Comparison of ENCODE assay signal across 1 cellular context in the genomic region with DNA sequence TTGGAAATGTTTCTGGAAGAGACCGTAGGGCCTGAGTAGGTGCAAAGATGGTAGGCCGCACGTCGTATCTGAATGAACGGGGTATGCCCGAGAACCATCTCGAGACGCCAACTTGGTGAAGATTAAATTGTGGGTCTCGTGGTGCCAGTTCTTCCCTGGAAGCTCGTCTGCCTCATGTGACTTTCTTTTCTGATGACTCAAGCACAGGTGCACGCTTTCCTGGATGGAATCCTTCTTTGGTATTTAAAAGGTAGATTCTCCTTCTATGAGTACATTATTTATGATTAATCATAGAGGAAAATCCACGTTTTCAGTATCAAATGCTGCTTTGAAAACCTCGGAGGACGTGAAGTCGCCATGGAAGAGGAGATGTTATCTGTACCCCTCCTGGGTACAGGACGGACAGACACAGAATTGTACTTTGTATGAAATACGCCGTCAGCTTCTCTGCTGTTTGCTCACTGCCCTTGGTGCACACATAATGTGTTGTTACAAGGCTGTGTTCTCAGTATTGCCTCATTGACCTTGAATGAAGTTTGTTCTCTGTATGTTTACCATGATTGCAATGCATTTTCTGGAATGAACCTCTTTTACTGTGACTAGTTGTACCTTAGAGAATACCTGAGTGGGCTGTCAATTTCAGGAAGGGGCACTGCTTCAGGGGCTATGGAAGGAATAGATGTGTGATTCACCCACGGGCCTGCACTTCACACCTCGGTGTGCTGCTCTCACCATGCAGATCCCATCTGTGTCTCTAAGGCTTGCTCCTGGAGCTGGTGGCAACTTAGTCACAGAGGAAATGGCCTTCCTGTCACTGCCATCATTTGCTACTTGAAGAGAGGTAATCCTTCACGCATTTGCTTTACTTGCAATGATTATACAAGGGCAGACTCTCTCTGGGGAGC.
TF ChIP-seq lines count a peak whose summit lies in the region.

No MANE protein-coding gene starts in this region.

TF ChIP-seq in HepG2, 621 proteins besides CTCF, POLR2A, EP300 and RAD21 (continued from another document and continues in another):
- no peak for TF ChIP-seq ZNF513 (CRISPR knock-in tag; conservative IDR thresholded peaks at IDR 0.05)
- no peak for TF ChIP-seq ZNF253 (CRISPR knock-in tag; IDR thresholded peaks at IDR 0.05; ENCODE audit: borderline replicate concordance)
- TF ChIP-seq ARNT (IDR thresholded peaks at IDR 0.05), result no peak
- TF ChIP-seq ZNF556 (CRISPR knock-in tag; IDR thresholded peaks at IDR 0.05; ENCODE audit: borderline replicate concordance), result no peak
- no peak for TF ChIP-seq TEF (CRISPR knock-in tag; IDR thresholded peaks at IDR 0.05)
- TF ChIP-seq ZNF773 (CRISPR knock-in tag; IDR thresholded peaks at IDR 0.05; ENCODE audit: borderline replicate concordance), result no peak
- peak; percentile 43 for TF ChIP-seq JARID2 (CRISPR knock-in tag; IDR thresholded peaks at IDR 0.05; ENCODE audit: insufficient replicate concordance)
- peak; percentile 21; the same call in 1 of the 2 replicates for TF ChIP-seq SIX1 (CRISPR knock-in tag; IDR thresholded peaks at IDR 0.05; ENCODE audit: borderline replicate concordance)
- no peak for TF ChIP-seq ZNF83 (CRISPR knock-in tag; IDR thresholded peaks at IDR 0.05; ENCODE audit: borderline replicate concordance)
- no peak for TF ChIP-seq ZNF350 (CRISPR knock-in tag; IDR thresholded peaks at IDR 0.05; ENCODE audit: borderline replicate concordance, low read depth)
- no peak for TF ChIP-seq ZNF629 (CRISPR knock-in tag; conservative IDR thresholded peaks at IDR 0.05)
- TF ChIP-seq, protein P1, sequence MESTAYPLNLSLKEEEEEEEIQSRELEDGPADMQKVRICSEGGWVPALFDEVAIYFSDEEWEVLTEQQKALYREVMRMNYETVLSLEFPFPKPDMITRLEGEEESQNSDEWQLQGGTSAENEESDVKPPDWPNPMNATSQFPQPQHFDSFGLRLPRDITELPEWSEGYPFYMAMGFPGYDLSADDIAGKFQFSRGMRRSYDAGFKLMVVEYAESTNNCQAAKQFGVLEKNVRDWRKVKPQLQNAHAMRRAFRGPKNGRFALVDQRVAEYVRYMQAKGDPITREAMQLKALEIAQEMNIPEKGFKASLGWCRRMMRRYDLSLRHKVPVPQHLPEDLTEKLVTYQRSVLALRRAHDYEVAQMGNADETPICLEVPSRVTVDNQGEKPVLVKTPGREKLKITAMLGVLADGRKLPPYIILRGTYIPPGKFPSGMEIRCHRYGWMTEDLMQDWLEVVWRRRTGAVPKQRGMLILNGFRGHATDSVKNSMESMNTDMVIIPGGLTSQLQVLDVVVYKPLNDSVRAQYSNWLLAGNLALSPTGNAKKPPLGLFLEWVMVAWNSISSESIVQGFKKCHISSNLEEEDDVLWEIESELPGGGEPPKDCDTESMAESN (CRISPR knock-in tag; conservative IDR thresholded peaks at IDR 0.05), result no peak
- TF ChIP-seq SIX4 (CRISPR knock-in tag; IDR thresholded peaks at IDR 0.05), result 0 out of 2 replicates have a peak, but pooled peaks have one; percentile 15
- TF ChIP-seq ZNF296 (CRISPR knock-in tag; conservative IDR thresholded peaks at IDR 0.05), result no peak
- TF ChIP-seq, protein P2, sequence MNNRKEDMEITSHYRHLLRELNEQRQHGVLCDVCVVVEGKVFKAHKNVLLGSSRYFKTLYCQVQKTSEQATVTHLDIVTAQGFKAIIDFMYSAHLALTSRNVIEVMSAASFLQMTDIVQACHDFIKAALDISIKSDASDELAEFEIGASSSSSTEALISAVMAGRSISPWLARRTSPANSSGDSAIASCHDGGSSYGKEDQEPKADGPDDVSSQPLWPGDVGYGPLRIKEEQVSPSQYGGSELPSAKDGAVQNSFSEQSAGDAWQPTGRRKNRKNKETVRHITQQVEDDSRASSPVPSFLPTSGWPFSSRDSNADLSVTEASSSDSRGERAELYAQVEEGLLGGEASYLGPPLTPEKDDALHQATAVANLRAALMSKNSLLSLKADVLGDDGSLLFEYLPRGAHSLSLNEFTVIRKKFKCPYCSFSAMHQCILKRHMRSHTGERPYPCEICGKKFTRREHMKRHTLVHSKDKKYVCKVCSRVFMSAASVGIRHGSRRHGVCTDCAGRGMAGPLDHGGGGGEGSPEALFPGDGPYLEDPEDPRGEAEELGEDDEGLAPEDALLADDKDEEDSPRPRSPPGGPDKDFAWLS (CRISPR knock-in tag; IDR thresholded peaks at IDR 0.05; ENCODE audit: borderline replicate concordance), result no peak
- no peak for TF ChIP-seq PHF21A (CRISPR knock-in tag; IDR thresholded peaks at IDR 0.05)
- no peak for TF ChIP-seq HNRNPUL1 (IDR thresholded peaks at IDR 0.05; ENCODE audit: low read depth, low read length)
- peak; percentile 14; the same call in 1 of the 2 replicates for TF ChIP-seq ARNT2 (CRISPR knock-in tag; IDR thresholded peaks at IDR 0.05; ENCODE audit: low read depth)
- no peak for TF ChIP-seq RARG (CRISPR knock-in tag; IDR thresholded peaks at IDR 0.05; ENCODE audit: low read depth)
- no peak for TF ChIP-seq TGIF2 (CRISPR knock-in tag; IDR thresholded peaks at IDR 0.05)
- TF ChIP-seq ERF (CRISPR knock-in tag; IDR thresholded peaks at IDR 0.05), result peak; percentile 68; the same call in 1 of the 2 replicates
- TF ChIP-seq ZNF207 (IDR thresholded peaks at IDR 0.05; ENCODE audit: borderline replicate concordance), result no peak
- TF ChIP-seq, protein P3, sequence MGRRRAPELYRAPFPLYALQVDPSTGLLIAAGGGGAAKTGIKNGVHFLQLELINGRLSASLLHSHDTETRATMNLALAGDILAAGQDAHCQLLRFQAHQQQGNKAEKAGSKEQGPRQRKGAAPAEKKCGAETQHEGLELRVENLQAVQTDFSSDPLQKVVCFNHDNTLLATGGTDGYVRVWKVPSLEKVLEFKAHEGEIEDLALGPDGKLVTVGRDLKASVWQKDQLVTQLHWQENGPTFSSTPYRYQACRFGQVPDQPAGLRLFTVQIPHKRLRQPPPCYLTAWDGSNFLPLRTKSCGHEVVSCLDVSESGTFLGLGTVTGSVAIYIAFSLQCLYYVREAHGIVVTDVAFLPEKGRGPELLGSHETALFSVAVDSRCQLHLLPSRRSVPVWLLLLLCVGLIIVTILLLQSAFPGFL (CRISPR knock-in tag; IDR thresholded peaks at IDR 0.05), result no peak
- TF ChIP-seq SRY (CRISPR knock-in tag; IDR thresholded peaks at IDR 0.05), result no peak
- peak; percentile 95 for TF ChIP-seq FOXO1 (CRISPR knock-in tag; IDR thresholded peaks at IDR 0.05)
- TF ChIP-seq ZNF431 (CRISPR knock-in tag; IDR thresholded peaks at IDR 0.05; ENCODE audit: borderline replicate concordance, low read depth), result no peak; the same call in 1 of the 2 replicates
- TF ChIP-seq ZKSCAN1 (IDR thresholded peaks at IDR 0.05; ENCODE audit: low read length), result no peak
- TF ChIP-seq MIER3 (CRISPR knock-in tag; IDR thresholded peaks at IDR 0.05; ENCODE audit: borderline replicate concordance), result peak; percentile 94; the same call in 1 of the 2 replicates
- TF ChIP-seq ISL2 (CRISPR knock-in tag; IDR thresholded peaks at IDR 0.05), result peak; percentile 61; the same call in 1 of the 2 replicates
- TF ChIP-seq SETDB1 (CRISPR knock-in tag; IDR thresholded peaks at IDR 0.05; ENCODE audit: borderline replicate concordance), result no peak
- TF ChIP-seq ZNF747 (CRISPR knock-in tag; IDR thresholded peaks at IDR 0.05; ENCODE audit: borderline replicate concordance), result no peak
- no peak for TF ChIP-seq ZNF639 (CRISPR knock-in tag; conservative IDR thresholded peaks at IDR 0.05)
- peak; percentile 87; the same call in 1 of the 2 replicates for TF ChIP-seq FOXK1 (CRISPR knock-in tag; IDR thresholded peaks at IDR 0.05; ENCODE audit: borderline replicate concordance, low read depth)
- TF ChIP-seq GABPA (IDR thresholded peaks at IDR 0.05; ENCODE audit: low read depth, low read length), result no peak
- no peak for TF ChIP-seq GABPA (CRISPR knock-in tag; IDR thresholded peaks at IDR 0.05; ENCODE audit: low read depth)
- TF ChIP-seq CHD4 (IDR thresholded peaks at IDR 0.05; ENCODE audit: borderline replicate concordance, low read length), result no peak
- TF ChIP-seq HNRNPH1 (optimal IDR thresholded peaks at IDR 0.05; ENCODE audit: low read depth, low read length), result no peak
- TF ChIP-seq ZBTB7B (CRISPR knock-in tag; IDR thresholded peaks at IDR 0.05), result no peak
- TF ChIP-seq HNRNPLL (IDR thresholded peaks at IDR 0.05; ENCODE audit: low read depth, low read length, poor library complexity, severe bottlenecking), result no peak
- TF ChIP-seq, protein P4, sequence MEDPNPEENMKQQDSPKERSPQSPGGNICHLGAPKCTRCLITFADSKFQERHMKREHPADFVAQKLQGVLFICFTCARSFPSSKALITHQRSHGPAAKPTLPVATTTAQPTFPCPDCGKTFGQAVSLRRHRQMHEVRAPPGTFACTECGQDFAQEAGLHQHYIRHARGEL (CRISPR knock-in tag; IDR thresholded peaks at IDR 0.05), result no peak
- no peak for TF ChIP-seq CREB3 (CRISPR knock-in tag; IDR thresholded peaks at IDR 0.05)
- no peak for TF ChIP-seq ATAD3A (CRISPR knock-in tag; IDR thresholded peaks at IDR 0.05)
- no peak for TF ChIP-seq TCF7L2 (IDR thresholded peaks at IDR 0.05; ENCODE audit: low read depth, low read length)
- no peak for TF ChIP-seq KAT7 (CRISPR knock-in tag; IDR thresholded peaks at IDR 0.05; ENCODE audit: borderline replicate concordance)
- peak; percentile 59; the same call in 1 of the 2 replicates for TF ChIP-seq SP5 (CRISPR knock-in tag; IDR thresholded peaks at IDR 0.05; ENCODE audit: borderline replicate concordance, low read depth)
- no peak for TF ChIP-seq GTF2F1 (IDR thresholded peaks at IDR 0.05; ENCODE audit: low read length)
- no peak for TF ChIP-seq SUZ12 (IDR thresholded peaks at IDR 0.05; ENCODE audit: low read depth, low read length)
- no peak for TF ChIP-seq ZNF616 (CRISPR knock-in tag; IDR thresholded peaks at IDR 0.05; ENCODE audit: low read depth)
- TF ChIP-seq SSRP1 (CRISPR knock-in tag; IDR thresholded peaks at IDR 0.05), result no peak
- no peak for TF ChIP-seq IKZF1 (IDR thresholded peaks at IDR 0.05)
- peak; percentile 91 for TF ChIP-seq ZNF18 (CRISPR knock-in tag; IDR thresholded peaks at IDR 0.05; ENCODE audit: insufficient replicate concordance)
- TF ChIP-seq FLYWCH1 (CRISPR knock-in tag; IDR thresholded peaks at IDR 0.05), result no peak
- no peak for TF ChIP-seq ZNF235 (CRISPR knock-in tag; IDR thresholded peaks at IDR 0.05; ENCODE audit: borderline replicate concordance)
- TF ChIP-seq YEATS2 (CRISPR knock-in tag; IDR thresholded peaks at IDR 0.05; ENCODE audit: borderline replicate concordance), result peak; percentile 61; the same call in 1 of the 2 replicates
- no peak for TF ChIP-seq GMEB1 (CRISPR knock-in tag; IDR thresholded peaks at IDR 0.05; ENCODE audit: borderline replicate concordance)
